17 cellular contexts compared by ENCODE assay signal in genomic region chr12:43069768-43070221, GRCh38.
A peak's percentile ranks its signal among the peaks of the same experiment; 100 is the strongest.
DNase-seq lines count a peak whose midpoint lies in the region; ATAC-seq and TF ChIP-seq lines count a peak whose summit lies in the region.
"Had no signal": no experiment of that assay in that cellular context is flagged by ENCODE, and none has a peak within 500 bp of the region (broad histone marks: within the 10 kb centered on the region; RNA-seq: fewer than 3 reads in every experiment).

No MANE protein-coding gene starts in this region.

- H3K4me3 ChIP-seq in OCI-LY3 (ENCODE audit: low read length) = peak overlapping the region; percentile 30
- no peak overlapping the region for H3K4me3 ChIP-seq in fibroblast of pulmonary artery (replicated peaks; ENCODE audit: low read depth, low read length)
- H3K4me3 ChIP-seq in osteoblast (ENCODE audit: insufficient read depth, low read length) = no peak overlapping the region
- H3K4me3 ChIP-seq in WERI-Rb-1 (ENCODE audit: low read depth, low read length) = no peak overlapping the region
- H3K4me3 ChIP-seq: gastrocnemius medialis had no signal

- H3K4me2 ChIP-seq in OCI-LY3 (ENCODE audit: low read length) (peak overlapping the region; percentile 65), osteoblast (ENCODE audit: insufficient read depth, low read length) (peak overlapping the region; percentile 10)

- no peaks in the 10 kb centered on the region for H4K20me1 ChIP-seq in OCI-LY3 (ENCODE audit: insufficient read depth, low read length)
- no peaks in the 10 kb centered on the region for H4K20me1 ChIP-seq in osteoblast (ENCODE audit: insufficient read depth, low read length)

- DNase-seq in fibroblast of pulmonary artery (ENCODE audit: low read depth) (peak; percentile 53), osteoblast (ENCODE audit: insufficient read length, low spot score, missing footprints) (peak; percentile 19), SHP77 (lab: John Stamatoyannopoulos, UW) (no peak), WERI-Rb-1 (no peak)
- no peak for DNase-seq in activated CD4-positive, alpha-beta T cell treated with anti-CD3 and anti-CD28 coated beads for 48 hours
- DNase-seq: activated CD4-positive, alpha-beta T cell treated with anti-CD3 and anti-CD28 coated beads for 4 hours; activated T-cell treated with anti-CD3 and anti-CD28 coated beads, Interleukin-2, amount 50 U/mL, for 72 hours; anterior cingulate cortex; NCI-H1417; stimulated activated CD4-positive, alpha-beta T cell treated with anti-CD3 and anti-CD28 coated beads, Interleukin-2, amount 100 ng/mL, for 48 hours; T-helper 2 cell; trophoblast cell had no signal

- H3K4me1 ChIP-seq in OCI-LY3 (ENCODE audit: low read length) (peaks cover 32% of the 10 kb centered on the region), osteoblast (ENCODE audit: insufficient read depth, low read length) (no peaks in the 10 kb centered on the region)
- H3K4me1 ChIP-seq: gastrocnemius medialis had no signal

- TF ChIP-seq CTCF in OCI-LY3 (IDR thresholded peaks at IDR 0.05; ENCODE audit: low read depth, low read length) (no peak), fibroblast of pulmonary artery (IDR thresholded peaks at IDR 0.05; ENCODE audit: low read length, missing control alignments) (no peak), osteoblast (IDR thresholded peaks at IDR 0.05; ENCODE audit: extremely low read depth, low read depth, low read length) (no peak), WERI-Rb-1 (IDR thresholded peaks at IDR 0.05; ENCODE audit: low read depth, low read length) (no peak)

- 0 out of 2 replicates have a peak, but pooled peaks cover 7% of the 10 kb centered on the region for H3K9me3 ChIP-seq in OCI-LY3 (ENCODE audit: insufficient read depth, low read length)
- H3K9me3 ChIP-seq in osteoblast (ENCODE audit: low read depth, low read length) = no peaks in the 10 kb centered on the region
- no peaks in the 10 kb centered on the region for H3K9me3 ChIP-seq in WERI-Rb-1 (ENCODE audit: severe bottlenecking)
- H3K9me3 ChIP-seq: gastrocnemius medialis had no signal

- H3K27ac ChIP-seq in OCI-LY3 (ENCODE audit: low read length) = peak overlapping the region; percentile 70
- no peak overlapping the region for H3K27ac ChIP-seq in osteoblast (ENCODE audit: low read depth, low read length)
- H3K27ac ChIP-seq in WERI-Rb-1 = no peak overlapping the region
- H3K27ac ChIP-seq: gastrocnemius medialis had no signal

- H3K9ac ChIP-seq in OCI-LY3 (ENCODE audit: low read length) = peak overlapping the region; percentile 18; the same call in 1 of the 2 replicates

- H3K27me3 ChIP-seq in OCI-LY3 (ENCODE audit: low read depth, low read length) (no peaks in the 10 kb centered on the region), osteoblast (ENCODE audit: insufficient read depth, low read length) (no peaks in the 10 kb centered on the region), WERI-Rb-1 (ENCODE audit: insufficient read depth, low read depth, severe bottlenecking) (no peaks in the 10 kb centered on the region)
- H3K27me3 ChIP-seq: gastrocnemius medialis had no signal

- H3K36me3 ChIP-seq in OCI-LY3 (replicated peaks; ENCODE audit: low read depth, low read length) = peaks cover 18% of the 10 kb centered on the region
- no peaks in the 10 kb centered on the region for H3K36me3 ChIP-seq in osteoblast (ENCODE audit: insufficient read depth, low read length)
- no peaks in the 10 kb centered on the region for H3K36me3 ChIP-seq in WERI-Rb-1
- H3K36me3 ChIP-seq: gastrocnemius medialis had no signal

- no peaks in the 10 kb centered on the region for H3K79me2 ChIP-seq in OCI-LY3 (ENCODE audit: low read length)
- no peaks in the 10 kb centered on the region for H3K79me2 ChIP-seq in osteoblast (ENCODE audit: insufficient read depth, low read length)

- ATAC-seq in GM18511 (IDR thresholded peaks at IDR 0.05; ENCODE audit: unreplicated experiment) (peak; percentile 58), HG03139 (IDR thresholded peaks at IDR 0.05; ENCODE audit: unreplicated experiment) (no peak)
- ATAC-seq: activated T-cell treated with anti-CD3 and anti-CD28 coated beads, Interleukin-2, amount 50 U/mL, for 72 hours; gastrocnemius medialis; Panc1 had no signal

- H2AFZ ChIP-seq in OCI-LY3 (ENCODE audit: low read depth, low read length) = peak overlapping the region; percentile 65; the same call in 1 of the 2 replicates
- no peak overlapping the region for H2AFZ ChIP-seq in osteoblast (ENCODE audit: low read length)

Comparison
In these comparisons a context has a peak if more than half of its experiments do, and no peak if none do; other contexts are left out.
1. DNase-seq: peak in fibroblast of pulmonary artery (single experiment) and osteoblast (single experiment); none in SHP77 (0 of 2), activated CD4-positive, alpha-beta T cell treated with anti-CD3 and anti-CD28 coated beads for 48 hours (single experiment) and WERI-Rb-1 (single experiment).